In genomic region chr4:119300388-119301131, GRCh38 we compare ENCODE assay signal across 1 cellular context.
TF ChIP-seq lines count a peak whose summit lies in the region.

No MANE protein-coding gene starts in this region.

TF ChIP-seq in Ishikawa, 13 proteins besides CTCF, POLR2A, EP300 and RAD21 (continued from another document):
- TF ChIP-seq, protein P1, sequence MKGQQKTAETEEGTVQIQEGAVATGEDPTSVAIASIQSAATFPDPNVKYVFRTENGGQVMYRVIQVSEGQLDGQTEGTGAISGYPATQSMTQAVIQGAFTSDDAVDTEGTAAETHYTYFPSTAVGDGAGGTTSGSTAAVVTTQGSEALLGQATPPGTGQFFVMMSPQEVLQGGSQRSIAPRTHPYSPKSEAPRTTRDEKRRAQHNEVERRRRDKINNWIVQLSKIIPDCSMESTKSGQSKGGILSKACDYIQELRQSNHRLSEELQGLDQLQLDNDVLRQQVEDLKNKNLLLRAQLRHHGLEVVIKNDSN (IDR thresholded peaks at IDR 0.05): peak; percentile 69
- TF ChIP-seq FOXM1 (IDR thresholded peaks at IDR 0.05; ENCODE audit: borderline replicate concordance, low read depth): no peak
